In the genomic region with DNA sequence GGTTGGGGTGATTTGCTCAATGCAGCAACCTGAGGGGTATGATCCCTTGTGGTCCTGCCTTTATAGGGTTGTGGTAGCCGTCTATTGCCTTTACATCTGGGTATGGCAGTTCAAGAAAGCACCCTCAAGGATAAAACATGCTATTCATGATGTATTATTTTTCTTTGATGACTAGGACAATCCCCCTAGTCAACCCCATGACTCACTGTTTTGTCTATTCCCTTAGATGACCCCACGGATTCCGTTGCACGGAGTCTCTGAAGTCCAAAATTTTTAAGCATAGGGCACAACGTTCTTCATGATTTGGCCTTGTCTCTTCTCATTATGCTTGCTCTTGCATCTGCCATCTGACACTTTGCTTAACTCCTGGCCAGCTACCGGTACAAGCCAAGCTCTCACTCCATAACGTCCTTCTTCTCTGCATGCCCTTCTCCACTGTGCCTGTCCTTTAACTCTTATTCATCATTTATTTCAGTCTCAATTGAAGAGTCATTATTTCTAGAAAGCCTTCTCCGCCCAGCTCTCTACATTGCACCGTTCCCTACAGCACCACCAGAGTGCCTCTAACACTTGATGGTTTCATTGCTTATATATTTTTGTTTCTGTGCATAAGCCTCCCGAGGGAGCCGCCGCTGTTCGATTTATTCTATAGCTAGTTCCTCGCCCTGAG, we compare ENCODE assay signal across 8 cellular contexts. TPM values are rescaled to one million over a fixed set of nuclear protein-coding genes. Genes with fewer than 3 reads are reported as not detected.
A peak's percentile ranks its signal among the peaks of the same experiment; 100 is the strongest.
DNase-seq lines count a peak whose midpoint lies in the region; ATAC-seq and TF ChIP-seq lines count a peak whose summit lies in the region.

No MANE protein-coding gene starts in this region.

- H3K9me3 Mint-ChIP-seq in CD14-positive monocyte = peaks cover 0 to under 1% (median 0%) of the 10 kb centered on the region in 7 donors
- no peaks in the 10 kb centered on the region for H3K9me3 Mint-ChIP-seq in chondrocyte (ENCODE audit: low read depth)
- H3K9me3 Mint-ChIP-seq in natural killer cell = no peaks in the 10 kb centered on the region

- intact Hi-C loops in CD14-positive monocyte (cut with micrococcal nuclease) (no loop called here), natural killer cell (cut with micrococcal nuclease) (no loop called here)

- H3K4me1 ChIP-seq in Karpas-422 (ENCODE audit: low read length) = peaks cover 13% of the 10 kb centered on the region

- H3K36me3 Mint-ChIP-seq in CD14-positive monocyte (peaks cover 0 to 4% of the 10 kb centered on the region in 2 donors), chondrocyte (ENCODE audit: low read depth) (no peaks in the 10 kb centered on the region), natural killer cell (no peaks in the 10 kb centered on the region)

- no peak for TF ChIP-seq CTCF in CD14-positive monocyte (IDR thresholded peaks at IDR 0.05)
- TF ChIP-seq CTCF in chondrocyte (IDR thresholded peaks at IDR 0.05) = peak; percentile 51
- no peak for TF ChIP-seq CTCF in natural killer cell (IDR thresholded peaks at IDR 0.05)

- H3K27me3 Mint-ChIP-seq in CD14-positive monocyte (ENCODE audit: low read depth in 3 of 3) = peaks cover 0 to 7% (median 1%) of the 10 kb centered on the region in 3 donors
- H3K27me3 Mint-ChIP-seq in chondrocyte (ENCODE audit: low read depth) = no peaks in the 10 kb centered on the region
- H3K27me3 Mint-ChIP-seq in natural killer cell (ENCODE audit: low read depth in 2 of 2) = peaks cover 0 to 18% of the 10 kb centered on the region in 2 donors

- H3K4me2 ChIP-seq in Karpas-422 (ENCODE audit: low read depth, low read length, poor library complexity, severe bottlenecking) = peak overlapping the region; percentile 80

- peaks cover 18% of the 10 kb centered on the region for H3K4me1 Mint-ChIP-seq in CD14-positive monocyte
- peaks cover 51% of the 10 kb centered on the region for H3K4me1 Mint-ChIP-seq in chondrocyte (ENCODE audit: low read depth)
- H3K4me1 Mint-ChIP-seq in natural killer cell = peaks cover 25 to 28% of the 10 kb centered on the region in 2 donors

- no peaks in the 10 kb centered on the region for H3K79me2 ChIP-seq in Karpas-422 (ENCODE audit: low read length)

- H3K9me3 ChIP-seq in Karpas-422 (ENCODE audit: low read length) = no peaks in the 10 kb centered on the region

- DNase-seq in CD14-positive monocyte (ENCODE audit: low spot score) (no peak), Karpas-422 (peak; percentile 47), chondrocyte (ENCODE audit: low spot score) (no peak), natural killer cell (no peak), HuH-7 (ENCODE audit: low spot score) (no peak), A172 (ENCODE audit: low spot score) (no peak), GF-D8 (lab: John Stamatoyannopoulos, UW) (no peak)

- H3K9me2 ChIP-seq in Karpas-422 (replicated peaks; ENCODE audit: insufficient read depth, low read length) = no peaks in the 10 kb centered on the region

- no peak overlapping the region for H3K27ac ChIP-seq in Karpas-422 (ENCODE audit: low read length)

- H4K20me1 ChIP-seq in Karpas-422 (ENCODE audit: insufficient read depth, low read depth, low read length) = peaks cover 13% of the 10 kb centered on the region; the same call in 1 of the 2 replicates

- H3K4me3 Mint-ChIP-seq in CD14-positive monocyte (peak overlapping the region; percentile 91 to 97), chondrocyte (ENCODE audit: unreplicated experiment) (peak overlapping the region; percentile 90), natural killer cell (peak overlapping the region; percentile 94)

- H3K36me3 ChIP-seq in Karpas-422 (ENCODE audit: insufficient read depth, low read length) = no peaks in the 10 kb centered on the region

- peak overlapping the region; percentile 79 to 95 (median 89) for H3K27ac Mint-ChIP-seq in CD14-positive monocyte
- peak overlapping the region; percentile 23 for H3K27ac Mint-ChIP-seq in chondrocyte (ENCODE audit: unreplicated experiment)
- H3K27ac Mint-ChIP-seq in natural killer cell = peak overlapping the region; percentile 67 to 92

- H3K27me3 ChIP-seq in Karpas-422 (ENCODE audit: low read length) = no peaks in the 10 kb centered on the region

- ATAC-seq in natural killer cell = no peak
- no peak for ATAC-seq in GM18867 (IDR thresholded peaks at IDR 0.05; ENCODE audit: unreplicated experiment)

- peak overlapping the region; percentile 93 for H2AFZ ChIP-seq in Karpas-422 (ENCODE audit: low read length)

- H3K4me3 ChIP-seq in Karpas-422 (ENCODE audit: low read length) = peak overlapping the region; percentile 98

- peak overlapping the region; percentile 96 for H3K9ac ChIP-seq in Karpas-422 (ENCODE audit: low read length)

RNA-seq across cellular contexts. Expression of a gene that starts 0.8 kb away (rescaled TPM):
- polyA plus RNA-seq in CD14-positive monocyte = under 1 TPM; 0.34 to 0.61 TPM
- total RNA-seq in Karpas-422 (2014; rRNA removed; shearing (Covaris generic); ENCODE audit: low replicate concordance) = 0.18 and 1.2 TPM in 2 replicates
- 4.7 to 5.9 TPM (median 5.6 TPM) in 3 replicates for total RNA-seq in chondrocyte
- 1 to 10 TPM; 3.7 to 6.0 (median 4.8) TPM for total RNA-seq in natural killer cell
- total RNA-seq in A172 (2014; rRNA removed; shearing (Covaris generic)) = 3.3 and 5.0 TPM in 2 replicates

Comparison
In these comparisons a context has a peak if more than half of its experiments do, and no peak if none do; other contexts are left out.
1. H3K27ac Mint-ChIP-seq: peak in every context shown above with its lines; median percentile 89 in CD14-positive monocyte; 80 in natural killer cell; 23 in chondrocyte.